In genomic region chr6:168207421-168208175, GRCh38 we compare ENCODE assay signal across 17 cellular contexts.
DNase-seq lines count a peak whose midpoint lies in the region; FAIRE-seq and TF ChIP-seq lines count a peak whose summit lies in the region.
"Had no signal": no experiment of that assay in that cellular context is flagged by ENCODE, and none has a peak within 500 bp of the region (broad histone marks: within the 10 kb centered on the region; RNA-seq: fewer than 3 reads in every experiment).

No MANE protein-coding gene starts in this region.

- peaks cover 15 to 25% (median 22%) of the 10 kb centered on the region in 5 experiments for H3K9me3 Mint-ChIP-seq in brain
- peaks cover 20% of the 10 kb centered on the region for H3K9me3 Mint-ChIP-seq in nephron progenitor cell

- H3K36me3 ChIP-seq in kidney (ENCODE audit: control insufficient read depth in 1 of 2, insufficient read depth in 2 of 2, low read length in 2 of 2) (no peaks in the 10 kb centered on the region), sigmoid colon (no peaks in the 10 kb centered on the region)
- H3K36me3 ChIP-seq: BE2C had no signal

- H3K4me1 Mint-ChIP-seq in brain (peaks cover 50% of the 10 kb centered on the region), nephron progenitor cell (peaks cover 72% of the 10 kb centered on the region)
- H3K4me1 Mint-ChIP-seq: CD8-positive, alpha-beta memory T cell had no signal

- H3K4me3 Mint-ChIP-seq in brain: no peak overlapping the region
- H3K4me3 Mint-ChIP-seq in nephron progenitor cell: no peak overlapping the region
- H3K4me3 Mint-ChIP-seq: CD8-positive, alpha-beta memory T cell; HFFc6 had no signal

- WGBS in sigmoid colon, 2 donors: 89 to 92% methylated on average over 22 of the region's 22 CpGs

- intact Hi-C loops in kidney (cut with DNase I) (no loop called here), sigmoid colon (cut with DNase I) (no loop called here)

- H3K9me3 ChIP-seq in kidney (ENCODE audit: control insufficient read depth in 1 of 2, low read length in 2 of 2) (no peaks in the 10 kb centered on the region), sigmoid colon (no peaks in the 10 kb centered on the region)
- H3K9me3 ChIP-seq: A549, BE2C had no signal

- peaks cover 8% of the 10 kb centered on the region for H3K36me3 Mint-ChIP-seq in brain
- no peaks in the 10 kb centered on the region for H3K36me3 Mint-ChIP-seq in nephron progenitor cell (ENCODE audit: low read depth)
- H3K36me3 Mint-ChIP-seq: CD8-positive, alpha-beta memory T cell had no signal

- no peak overlapping the region for H3K9ac ChIP-seq in kidney (ENCODE audit: low read length in 2 of 2)

- H3K27ac Mint-ChIP-seq in brain (peak overlapping the region in 3 of 5 experiments; percentile 0 to 65 (median 38)), nephron progenitor cell (peak overlapping the region; percentile 27)
- H3K27ac Mint-ChIP-seq: HFFc6 had no signal

- H3K27me3 ChIP-seq in sigmoid colon: no peaks in the 10 kb centered on the region
- H3K27me3 ChIP-seq: BE2C had no signal

- no peak for FAIRE-seq in kidney (lab: Jason Lieb, UNC)
- FAIRE-seq: A549, GM19239, HTR-8/SVneo had no signal

- H3K27me3 Mint-ChIP-seq in brain (no peaks in the 10 kb centered on the region), nephron progenitor cell (ENCODE audit: low read depth, poor library complexity) (peaks cover 9% of the 10 kb centered on the region)
- H3K27me3 Mint-ChIP-seq: CD8-positive, alpha-beta memory T cell had no signal

- no peak for TF ChIP-seq POLR2A in sigmoid colon (IDR thresholded peaks at IDR 0.05)

- H3K4me1 ChIP-seq in kidney (ENCODE audit: control insufficient read depth in 1 of 2, insufficient read depth in 1 of 2, low read depth in 1 of 2, low read length in 2 of 2) (peaks cover 0 to 8% of the 10 kb centered on the region in 2 donors), sigmoid colon (peaks cover 0 to 3% (median 0%) of the 10 kb centered on the region in 4 donors)
- H3K4me1 ChIP-seq: A549, BE2C, Caco-2 had no signal

- TF ChIP-seq CTCF in brain (conservative IDR thresholded peaks at IDR 0.05) (no peak), kidney (IDR thresholded peaks at IDR 0.05; ENCODE audit: borderline replicate concordance, extremely low read depth, insufficient read depth) (no peak), nephron progenitor cell (IDR thresholded peaks at IDR 0.05) (no peak), sigmoid colon (IDR thresholded peaks at IDR 0.05) (no peak)

- DNase-seq in kidney (peak; percentile 66), nephron progenitor cell (no peak), sigmoid colon (peak; percentile 56), HuH-7.5 (ENCODE audit: low spot score) (no peak), substantia nigra (lab: John Stamatoyannopoulos, UW) (no peak)
- no peak for DNase-seq in stimulated activated CD4-positive, alpha-beta T cell treated with anti-CD3 and anti-CD28 coated beads, Interleukin-1b, Interleukin-23, amount 100 ng/mL, for 48 hours
- DNase-seq: BE2C; Caco-2; CD8-positive, alpha-beta memory T cell; GF-D8; GOT3; HCEC 1CT; HFFc6 had no signal

- H3K27ac ChIP-seq in kidney (ENCODE audit: low read depth in 2 of 2, low read length in 2 of 2) (no peak overlapping the region), sigmoid colon (no peak overlapping the region), substantia nigra (ENCODE audit: low read depth, low read length, poor library complexity, severe bottlenecking) (no peak overlapping the region)
- H3K27ac ChIP-seq: A549 had no signal

- no peak overlapping the region for H3K4me3 ChIP-seq in kidney (ENCODE audit: low read length in 2 of 2)
- no peak overlapping the region for H3K4me3 ChIP-seq in sigmoid colon
- H3K4me3 ChIP-seq: A549 had no signal

- no peak for TF ChIP-seq EP300 in sigmoid colon (IDR thresholded peaks at IDR 0.05)

Comparison
In these comparisons a context has a peak if more than half of its experiments do, and no peak if none do; other contexts are left out.
1. DNase-seq: peak in kidney (single experiment) and sigmoid colon (single experiment); none in nephron progenitor cell (single experiment), HuH-7.5 (single experiment), substantia nigra (0 of 49) and stimulated activated CD4-positive, alpha-beta T cell treated with anti-CD3 and anti-CD28 coated beads, Interleukin-1b, Interleukin-23, amount 100 ng/mL, for 48 hours (single experiment).